ENCODE assay signal across 8 cellular contexts in genomic region chr19:49019242-49019932, GRCh38. TPM values are rescaled to one million over a fixed set of nuclear protein-coding genes. Genes with fewer than 3 reads are reported as not detected.
DNase-seq lines count a peak whose midpoint lies in the region; ATAC-seq and TF ChIP-seq lines count a peak whose summit lies in the region.

No MANE protein-coding gene starts in this region.

- H3K9ac ChIP-seq in subcutaneous abdominal adipose tissue (ENCODE audit: low read length in 5 of 5), result peak overlapping the region in 1 of 5 donors; percentile 37

- peak; percentile 44 for DNase-seq in GM19238 (ENCODE audit: insufficient read length, low spot score)
- peak; percentile 28 for DNase-seq in NCI-H226
- DNase-seq in activated CD8-positive, alpha-beta memory T cell treated with anti-CD3 and anti-CD28 coated beads, Interleukin-2, amount 10 ng/mL, durations not matched to agents 7 days and 5 days, result peak; percentile 69
- DNase-seq in epithelial cell of proximal tubule (ENCODE audit: low read depth), result no peak
- DNase-seq in natural killer cell treated with Interleukin-12 subunit alpha and Interleukin-12 subunit beta and Interleukin-15 and Interleukin-18, amount 100 ng/mL, for 72 hours (ENCODE audit: low spot score), result no peak

- CTCF ChIA-PET in activated CD8-positive, alpha-beta memory T cell treated with anti-CD3 and anti-CD28 coated beads, Interleukin-2, amount 10 ng/mL, durations not matched to agents 7 days and 5 days (lab: Charles Lee), result interaction anchor here (0.9 to 5.6 kb wide), 8 partner anchors 11 to 174 kb away, joined by 3 to 47 read pairs (median 4); partner anchors contain the start of gene LIN7B

- H3K4me3 ChIP-seq in epithelial cell of proximal tubule (ENCODE audit: low read depth, low read length) (peak overlapping the region; percentile 48), subcutaneous abdominal adipose tissue (ENCODE audit: low read depth in 1 of 5, low read length in 5 of 5) (peak overlapping the region; percentile 41 to 66 (median 59))

- TF ChIP-seq CTCF in epithelial cell of proximal tubule (conservative IDR thresholded peaks at IDR 0.05; ENCODE audit: low read depth, low read length), result peak; percentile 19

- H3K36me3 Mint-ChIP-seq in activated CD8-positive, alpha-beta memory T cell treated with anti-CD3 and anti-CD28 coated beads, Interleukin-2, amount 10 ng/mL, durations not matched to agents 7 days and 5 days, result no peaks in the 10 kb centered on the region
- H3K36me3 Mint-ChIP-seq in natural killer cell treated with Interleukin-12 subunit alpha and Interleukin-12 subunit beta and Interleukin-15 and Interleukin-18, amount 100 ng/mL, for 72 hours, result no peaks in the 10 kb centered on the region

- no peak overlapping the region for H3K27ac Mint-ChIP-seq in activated CD8-positive, alpha-beta memory T cell treated with anti-CD3 and anti-CD28 coated beads, Interleukin-2, amount 10 ng/mL, durations not matched to agents 7 days and 5 days
- peak overlapping the region; percentile 47 to 74 for H3K27ac Mint-ChIP-seq in natural killer cell treated with Interleukin-12 subunit alpha and Interleukin-12 subunit beta and Interleukin-15 and Interleukin-18, amount 100 ng/mL, for 72 hours

- peak; percentile 31 for ATAC-seq in activated CD8-positive, alpha-beta memory T cell treated with anti-CD3 and anti-CD28 coated beads, Interleukin-2, amount 10 ng/mL, durations not matched to agents 7 days and 5 days
- ATAC-seq in natural killer cell treated with Interleukin-12 subunit alpha and Interleukin-12 subunit beta and Interleukin-15 and Interleukin-18, amount 100 ng/mL, for 72 hours, result peak; percentile 50 to 70
- ATAC-seq in GM19452 (IDR thresholded peaks at IDR 0.05; ENCODE audit: unreplicated experiment) (no peak), GM21447 (IDR thresholded peaks at IDR 0.05; ENCODE audit: unreplicated experiment) (no peak)

- H3K27me3 ChIP-seq in subcutaneous abdominal adipose tissue (ENCODE audit: control insufficient read depth in 5 of 5, insufficient read depth in 4 of 5, low read length in 5 of 5), result peaks cover 2 to 16% (median 6%) of the 10 kb centered on the region in 5 donors

- H3K27ac ChIP-seq in subcutaneous abdominal adipose tissue (ENCODE audit: low read depth, low read length), result no peak overlapping the region

- peaks cover 34% of the 10 kb centered on the region for H3K4me1 Mint-ChIP-seq in activated CD8-positive, alpha-beta memory T cell treated with anti-CD3 and anti-CD28 coated beads, Interleukin-2, amount 10 ng/mL, durations not matched to agents 7 days and 5 days
- peaks cover 17 to 28% of the 10 kb centered on the region in 2 donors for H3K4me1 Mint-ChIP-seq in natural killer cell treated with Interleukin-12 subunit alpha and Interleukin-12 subunit beta and Interleukin-15 and Interleukin-18, amount 100 ng/mL, for 72 hours (ENCODE audit: low read depth in 2 of 2)

- no peaks in the 10 kb centered on the region for H3K9me3 ChIP-seq in subcutaneous abdominal adipose tissue (ENCODE audit: control insufficient read depth in 5 of 5, low read length in 5 of 5)

- H3K27me3 Mint-ChIP-seq in activated CD8-positive, alpha-beta memory T cell treated with anti-CD3 and anti-CD28 coated beads, Interleukin-2, amount 10 ng/mL, durations not matched to agents 7 days and 5 days, result peaks cover 14% of the 10 kb centered on the region
- peaks cover 0 to 6% of the 10 kb centered on the region in 2 donors for H3K27me3 Mint-ChIP-seq in natural killer cell treated with Interleukin-12 subunit alpha and Interleukin-12 subunit beta and Interleukin-15 and Interleukin-18, amount 100 ng/mL, for 72 hours

- no peaks in the 10 kb centered on the region for H3K9me3 Mint-ChIP-seq in activated CD8-positive, alpha-beta memory T cell treated with anti-CD3 and anti-CD28 coated beads, Interleukin-2, amount 10 ng/mL, durations not matched to agents 7 days and 5 days (ENCODE audit: low read depth)
- no peaks in the 10 kb centered on the region for H3K9me3 Mint-ChIP-seq in natural killer cell treated with Interleukin-12 subunit alpha and Interleukin-12 subunit beta and Interleukin-15 and Interleukin-18, amount 100 ng/mL, for 72 hours

- peaks cover 0 to 25% (median 23%) of the 10 kb centered on the region in 5 donors for H3K4me1 ChIP-seq in subcutaneous abdominal adipose tissue (ENCODE audit: control insufficient read depth in 5 of 5, insufficient read depth in 5 of 5, low read length in 5 of 5)

- peak overlapping the region; percentile 65 for H3K4me3 Mint-ChIP-seq in activated CD8-positive, alpha-beta memory T cell treated with anti-CD3 and anti-CD28 coated beads, Interleukin-2, amount 10 ng/mL, durations not matched to agents 7 days and 5 days
- peak overlapping the region; percentile 89 for H3K4me3 Mint-ChIP-seq in natural killer cell treated with Interleukin-12 subunit alpha and Interleukin-12 subunit beta and Interleukin-15 and Interleukin-18, amount 100 ng/mL, for 72 hours

- H3K36me3 ChIP-seq in subcutaneous abdominal adipose tissue (ENCODE audit: control insufficient read depth in 5 of 5, insufficient read depth in 5 of 5, low read length in 5 of 5), result peaks cover 0 to 21% (median 19%) of the 10 kb centered on the region in 5 donors

RNA-seq across cellular contexts. Expression of gene LHB, which starts 2.5 kb away (rescaled TPM):
- total RNA-seq in activated CD8-positive, alpha-beta memory T cell treated with anti-CD3 and anti-CD28 coated beads, Interleukin-2, amount 10 ng/mL, durations not matched to agents 7 days and 5 days, result not detected
- total RNA-seq in epithelial cell of proximal tubule, result 3.6 TPM in 1 of 2 replicates, not detected in the other
- not detected for total RNA-seq in natural killer cell treated with Interleukin-12 subunit alpha and Interleukin-12 subunit beta and Interleukin-15 and Interleukin-18, amount 100 ng/mL, for 72 hours

RNA-seq across cellular contexts. Expression of gene CGB3, which starts 4.7 kb away (rescaled TPM):
- total RNA-seq in activated CD8-positive, alpha-beta memory T cell treated with anti-CD3 and anti-CD28 coated beads, Interleukin-2, amount 10 ng/mL, durations not matched to agents 7 days and 5 days, result not detected
- not detected in 2 replicates for total RNA-seq in epithelial cell of proximal tubule
- total RNA-seq in natural killer cell treated with Interleukin-12 subunit alpha and Interleukin-12 subunit beta and Interleukin-15 and Interleukin-18, amount 100 ng/mL, for 72 hours, result not detected

RNA-seq across cellular contexts. Expression of gene CGB2, which starts 12.3 kb away (rescaled TPM):
- total RNA-seq in activated CD8-positive, alpha-beta memory T cell treated with anti-CD3 and anti-CD28 coated beads, Interleukin-2, amount 10 ng/mL, durations not matched to agents 7 days and 5 days, result not detected
- total RNA-seq in epithelial cell of proximal tubule, result not detected in 2 replicates
- not detected for total RNA-seq in natural killer cell treated with Interleukin-12 subunit alpha and Interleukin-12 subunit beta and Interleukin-15 and Interleukin-18, amount 100 ng/mL, for 72 hours

RNA-seq across cellular contexts. Expression of gene CGB1, which starts 17.3 kb away (rescaled TPM):
- not detected for total RNA-seq in activated CD8-positive, alpha-beta memory T cell treated with anti-CD3 and anti-CD28 coated beads, Interleukin-2, amount 10 ng/mL, durations not matched to agents 7 days and 5 days
- not detected in 2 replicates for total RNA-seq in epithelial cell of proximal tubule
- total RNA-seq in natural killer cell treated with Interleukin-12 subunit alpha and Interleukin-12 subunit beta and Interleukin-15 and Interleukin-18, amount 100 ng/mL, for 72 hours, result not detected

RNA-seq across cellular contexts. Expression of gene CGB5, which starts 24.3 kb away (rescaled TPM):
- total RNA-seq in activated CD8-positive, alpha-beta memory T cell treated with anti-CD3 and anti-CD28 coated beads, Interleukin-2, amount 10 ng/mL, durations not matched to agents 7 days and 5 days, result not detected
- not detected in 2 replicates for total RNA-seq in epithelial cell of proximal tubule
- not detected for total RNA-seq in natural killer cell treated with Interleukin-12 subunit alpha and Interleukin-12 subunit beta and Interleukin-15 and Interleukin-18, amount 100 ng/mL, for 72 hours

Comparison
In these comparisons a context has a peak if more than half of its experiments do, and no peak if none do; other contexts are left out.
1. DNase-seq: peak in GM19238 (single experiment), NCI-H226 (single experiment) and activated CD8-positive, alpha-beta memory T cell treated with anti-CD3 and anti-CD28 coated beads, Interleukin-2, amount 10 ng/mL, durations not matched to agents 7 days and 5 days (single experiment); none in epithelial cell of proximal tubule (single experiment) and natural killer cell treated with Interleukin-12 subunit alpha and Interleukin-12 subunit beta and Interleukin-15 and Interleukin-18, amount 100 ng/mL, for 72 hours (single experiment).
2. ATAC-seq: peak in activated CD8-positive, alpha-beta memory T cell treated with anti-CD3 and anti-CD28 coated beads, Interleukin-2, amount 10 ng/mL, durations not matched to agents 7 days and 5 days (single experiment) and natural killer cell treated with Interleukin-12 subunit alpha and Interleukin-12 subunit beta and Interleukin-15 and Interleukin-18, amount 100 ng/mL, for 72 hours (2 of 2); none in GM19452 (single experiment) and GM21447 (single experiment).